ENCODE assay signal across 1 cellular context in the genomic region with DNA sequence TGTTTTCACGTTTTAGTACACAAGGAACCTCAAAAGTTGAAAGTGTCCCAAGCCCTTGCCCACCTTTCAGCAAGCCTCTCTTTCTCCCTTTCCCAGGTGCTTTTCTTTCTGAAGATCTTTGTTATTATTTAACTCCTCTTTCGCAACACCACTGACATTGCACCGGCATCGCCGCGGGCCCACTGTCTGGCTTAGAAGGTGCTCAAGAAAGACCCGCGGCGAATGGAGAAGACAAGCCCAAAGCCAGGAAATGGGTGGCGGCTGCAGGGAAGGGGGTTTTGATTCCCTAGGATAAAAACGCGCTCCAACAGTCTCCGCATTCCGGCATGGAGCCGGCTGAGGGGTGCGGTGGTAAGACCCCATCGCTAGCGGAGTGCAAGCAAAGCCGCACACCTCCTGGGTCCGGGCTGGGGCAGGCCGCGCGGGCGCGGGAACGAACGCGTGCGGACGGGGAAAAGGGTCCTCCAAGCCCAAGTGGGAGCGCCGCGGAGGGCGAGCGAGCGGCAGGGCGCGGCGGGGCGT.
A peak's percentile ranks its signal among the peaks of the same experiment; 100 is the strongest.
TF ChIP-seq lines count a peak whose summit lies in the region.

No MANE protein-coding gene starts in this region.

TF ChIP-seq in HEK293, 187 proteins besides CTCF, POLR2A, EP300 and RAD21 (continued from another document and continues in another):
- no peak for TF ChIP-seq BCL6B (tag by site-specific recombination; IDR thresholded peaks at IDR 0.05)
- TF ChIP-seq ZNF629 (tag by site-specific recombination; IDR thresholded peaks at IDR 0.05): no peak
- TF ChIP-seq ZNF624 (tag by site-specific recombination; IDR thresholded peaks at IDR 0.05): no peak
- TF ChIP-seq, protein P1, sequence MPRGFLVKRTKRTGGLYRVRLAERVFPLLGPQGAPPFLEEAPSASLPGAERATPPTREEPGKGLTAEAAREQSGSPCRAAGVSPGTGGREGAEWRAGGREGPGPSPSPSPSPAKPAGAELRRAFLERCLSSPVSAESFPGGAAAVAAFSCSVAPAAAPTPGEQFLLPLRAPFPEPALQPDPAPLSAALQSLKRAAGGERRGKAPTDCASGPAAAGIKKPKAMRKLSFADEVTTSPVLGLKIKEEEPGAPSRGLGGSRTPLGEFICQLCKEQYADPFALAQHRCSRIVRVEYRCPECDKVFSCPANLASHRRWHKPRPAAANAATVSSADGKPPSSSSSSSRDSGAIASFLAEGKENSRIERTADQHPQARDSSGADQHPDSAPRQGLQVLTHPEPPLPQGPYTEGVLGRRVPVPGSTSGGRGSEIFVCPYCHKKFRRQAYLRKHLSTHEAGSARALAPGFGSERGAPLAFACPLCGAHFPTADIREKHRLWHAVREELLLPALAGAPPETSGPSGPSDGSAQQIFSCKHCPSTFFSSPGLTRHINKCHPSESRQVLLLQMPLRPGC (tag by site-specific recombination; IDR thresholded peaks at IDR 0.05): no peak
- no peak for TF ChIP-seq SP7 (tag by site-specific recombination; IDR thresholded peaks at IDR 0.05)
- no peak for TF ChIP-seq ZNF221 (tag by site-specific recombination; IDR thresholded peaks at IDR 0.05; ENCODE audit: borderline replicate concordance)
- no peak for TF ChIP-seq ZNF660 (tag by site-specific recombination; IDR thresholded peaks at IDR 0.05)
- TF ChIP-seq, protein P2, sequence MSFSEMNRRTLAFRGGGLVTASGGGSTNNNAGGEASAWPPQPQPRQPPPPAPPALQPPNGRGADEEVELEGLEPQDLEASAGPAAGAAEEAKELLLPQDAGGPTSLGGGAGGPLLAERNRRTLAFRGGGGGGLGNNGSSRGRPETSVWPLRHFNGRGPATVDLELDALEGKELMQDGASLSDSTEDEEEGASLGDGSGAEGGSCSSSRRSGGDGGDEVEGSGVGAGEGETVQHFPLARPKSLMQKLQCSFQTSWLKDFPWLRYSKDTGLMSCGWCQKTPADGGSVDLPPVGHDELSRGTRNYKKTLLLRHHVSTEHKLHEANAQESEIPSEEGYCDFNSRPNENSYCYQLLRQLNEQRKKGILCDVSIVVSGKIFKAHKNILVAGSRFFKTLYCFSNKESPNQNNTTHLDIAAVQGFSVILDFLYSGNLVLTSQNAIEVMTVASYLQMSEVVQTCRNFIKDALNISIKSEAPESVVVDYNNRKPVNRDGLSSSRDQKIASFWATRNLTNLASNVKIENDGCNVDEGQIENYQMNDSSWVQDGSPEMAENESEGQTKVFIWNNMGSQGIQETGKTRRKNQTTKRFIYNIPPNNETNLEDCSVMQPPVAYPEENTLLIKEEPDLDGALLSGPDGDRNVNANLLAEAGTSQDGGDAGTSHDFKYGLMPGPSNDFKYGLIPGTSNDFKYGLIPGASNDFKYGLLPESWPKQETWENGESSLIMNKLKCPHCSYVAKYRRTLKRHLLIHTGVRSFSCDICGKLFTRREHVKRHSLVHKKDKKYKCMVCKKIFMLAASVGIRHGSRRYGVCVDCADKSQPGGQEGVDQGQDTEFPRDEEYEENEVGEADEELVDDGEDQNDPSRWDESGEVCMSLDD (tag by site-specific recombination; IDR thresholded peaks at IDR 0.05): peak; percentile 20; the same call in 1 of the 2 replicates
- TF ChIP-seq ZNF677 (tag by site-specific recombination; IDR thresholded peaks at IDR 0.05): no peak
- TF ChIP-seq ZBTB17 (tag by site-specific recombination; IDR thresholded peaks at IDR 0.05): no peak
- TF ChIP-seq SETDB1 (IDR thresholded peaks at IDR 0.05; ENCODE audit: insufficient read length, low read length): no peak
- no peak for TF ChIP-seq ZNF248 (tag by site-specific recombination; IDR thresholded peaks at IDR 0.05)
- TF ChIP-seq ZNF239 (tag by site-specific recombination; IDR thresholded peaks at IDR 0.05): no peak
- 0 out of 2 replicates have a peak, but pooled peaks have one; percentile 46 for TF ChIP-seq ZNF777 (tag by site-specific recombination; IDR thresholded peaks at IDR 0.05; ENCODE audit: borderline replicate concordance)
- peak; percentile 45 for TF ChIP-seq GLIS2 (tag by site-specific recombination; IDR thresholded peaks at IDR 0.05)
- no peak for TF ChIP-seq ZNF664 (tag by site-specific recombination; IDR thresholded peaks at IDR 0.05)
- no peak for TF ChIP-seq ZFP41 (tag by site-specific recombination; IDR thresholded peaks at IDR 0.05; ENCODE audit: borderline replicate concordance)
- no peak for TF ChIP-seq ZNF548 (tag by site-specific recombination; IDR thresholded peaks at IDR 0.05)
- TF ChIP-seq ZNF639 (tag by site-specific recombination; IDR thresholded peaks at IDR 0.05): no peak
- TF ChIP-seq ZNF423 (tag by site-specific recombination; IDR thresholded peaks at IDR 0.05): no peak
- no peak for TF ChIP-seq ZNF658 (tag by site-specific recombination; IDR thresholded peaks at IDR 0.05)
- TF ChIP-seq ZNF747 (tag by site-specific recombination; IDR thresholded peaks at IDR 0.05): no peak
- no peak for TF ChIP-seq ZNF610 (tag by site-specific recombination; IDR thresholded peaks at IDR 0.05; ENCODE audit: borderline replicate concordance)
- no peak for TF ChIP-seq ZNF2 (tag by site-specific recombination; IDR thresholded peaks at IDR 0.05)
- TF ChIP-seq RBAK (tag by site-specific recombination; IDR thresholded peaks at IDR 0.05): no peak
- no peak for TF ChIP-seq ZNF302 (tag by site-specific recombination; IDR thresholded peaks at IDR 0.05; ENCODE audit: low read depth)
- no peak for TF ChIP-seq BCL11B (tag by site-specific recombination; IDR thresholded peaks at IDR 0.05; ENCODE audit: low read depth)
- no peak for TF ChIP-seq AEBP2 (tag by site-specific recombination; IDR thresholded peaks at IDR 0.05; ENCODE audit: borderline replicate concordance)
- no peak for TF ChIP-seq ZNF621 (tag by site-specific recombination; IDR thresholded peaks at IDR 0.05)
- TF ChIP-seq FEZF1 (tag by site-specific recombination; IDR thresholded peaks at IDR 0.05): no peak
- no peak for TF ChIP-seq OVOL3 (tag by site-specific recombination; IDR thresholded peaks at IDR 0.05)
- TF ChIP-seq KLF16 (tag by site-specific recombination; IDR thresholded peaks at IDR 0.05): no peak
- TF ChIP-seq ZNF394 (tag by site-specific recombination; IDR thresholded peaks at IDR 0.05; ENCODE audit: borderline replicate concordance): no peak
- TF ChIP-seq, protein P3, sequence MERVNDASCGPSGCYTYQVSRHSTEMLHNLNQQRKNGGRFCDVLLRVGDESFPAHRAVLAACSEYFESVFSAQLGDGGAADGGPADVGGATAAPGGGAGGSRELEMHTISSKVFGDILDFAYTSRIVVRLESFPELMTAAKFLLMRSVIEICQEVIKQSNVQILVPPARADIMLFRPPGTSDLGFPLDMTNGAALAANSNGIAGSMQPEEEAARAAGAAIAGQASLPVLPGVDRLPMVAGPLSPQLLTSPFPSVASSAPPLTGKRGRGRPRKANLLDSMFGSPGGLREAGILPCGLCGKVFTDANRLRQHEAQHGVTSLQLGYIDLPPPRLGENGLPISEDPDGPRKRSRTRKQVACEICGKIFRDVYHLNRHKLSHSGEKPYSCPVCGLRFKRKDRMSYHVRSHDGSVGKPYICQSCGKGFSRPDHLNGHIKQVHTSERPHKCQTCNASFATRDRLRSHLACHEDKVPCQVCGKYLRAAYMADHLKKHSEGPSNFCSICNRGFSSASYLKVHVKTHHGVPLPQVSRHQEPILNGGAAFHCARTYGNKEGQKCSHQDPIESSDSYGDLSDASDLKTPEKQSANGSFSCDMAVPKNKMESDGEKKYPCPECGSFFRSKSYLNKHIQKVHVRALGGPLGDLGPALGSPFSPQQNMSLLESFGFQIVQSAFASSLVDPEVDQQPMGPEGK (tag by site-specific recombination; IDR thresholded peaks at IDR 0.05): no peak
- TF ChIP-seq, protein P4, sequence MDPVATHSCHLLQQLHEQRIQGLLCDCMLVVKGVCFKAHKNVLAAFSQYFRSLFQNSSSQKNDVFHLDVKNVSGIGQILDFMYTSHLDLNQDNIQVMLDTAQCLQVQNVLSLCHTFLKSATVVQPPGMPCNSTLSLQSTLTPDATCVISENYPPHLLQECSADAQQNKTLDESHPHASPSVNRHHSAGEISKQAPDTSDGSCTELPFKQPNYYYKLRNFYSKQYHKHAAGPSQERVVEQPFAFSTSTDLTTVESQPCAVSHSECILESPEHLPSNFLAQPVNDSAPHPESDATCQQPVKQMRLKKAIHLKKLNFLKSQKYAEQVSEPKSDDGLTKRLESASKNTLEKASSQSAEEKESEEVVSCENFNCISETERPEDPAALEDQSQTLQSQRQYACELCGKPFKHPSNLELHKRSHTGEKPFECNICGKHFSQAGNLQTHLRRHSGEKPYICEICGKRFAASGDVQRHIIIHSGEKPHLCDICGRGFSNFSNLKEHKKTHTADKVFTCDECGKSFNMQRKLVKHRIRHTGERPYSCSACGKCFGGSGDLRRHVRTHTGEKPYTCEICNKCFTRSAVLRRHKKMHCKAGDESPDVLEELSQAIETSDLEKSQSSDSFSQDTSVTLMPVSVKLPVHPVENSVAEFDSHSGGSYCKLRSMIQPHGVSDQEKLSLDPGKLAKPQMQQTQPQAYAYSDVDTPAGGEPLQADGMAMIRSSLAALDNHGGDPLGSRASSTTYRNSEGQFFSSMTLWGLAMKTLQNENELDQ (tag by site-specific recombination; IDR thresholded peaks at IDR 0.05; ENCODE audit: low read depth): no peak
- TF ChIP-seq ZNF138 (tag by site-specific recombination; IDR thresholded peaks at IDR 0.05; ENCODE audit: borderline replicate concordance): no peak
- no peak for TF ChIP-seq ZBTB44 (tag by site-specific recombination; IDR thresholded peaks at IDR 0.05)
- TF ChIP-seq, protein P5, sequence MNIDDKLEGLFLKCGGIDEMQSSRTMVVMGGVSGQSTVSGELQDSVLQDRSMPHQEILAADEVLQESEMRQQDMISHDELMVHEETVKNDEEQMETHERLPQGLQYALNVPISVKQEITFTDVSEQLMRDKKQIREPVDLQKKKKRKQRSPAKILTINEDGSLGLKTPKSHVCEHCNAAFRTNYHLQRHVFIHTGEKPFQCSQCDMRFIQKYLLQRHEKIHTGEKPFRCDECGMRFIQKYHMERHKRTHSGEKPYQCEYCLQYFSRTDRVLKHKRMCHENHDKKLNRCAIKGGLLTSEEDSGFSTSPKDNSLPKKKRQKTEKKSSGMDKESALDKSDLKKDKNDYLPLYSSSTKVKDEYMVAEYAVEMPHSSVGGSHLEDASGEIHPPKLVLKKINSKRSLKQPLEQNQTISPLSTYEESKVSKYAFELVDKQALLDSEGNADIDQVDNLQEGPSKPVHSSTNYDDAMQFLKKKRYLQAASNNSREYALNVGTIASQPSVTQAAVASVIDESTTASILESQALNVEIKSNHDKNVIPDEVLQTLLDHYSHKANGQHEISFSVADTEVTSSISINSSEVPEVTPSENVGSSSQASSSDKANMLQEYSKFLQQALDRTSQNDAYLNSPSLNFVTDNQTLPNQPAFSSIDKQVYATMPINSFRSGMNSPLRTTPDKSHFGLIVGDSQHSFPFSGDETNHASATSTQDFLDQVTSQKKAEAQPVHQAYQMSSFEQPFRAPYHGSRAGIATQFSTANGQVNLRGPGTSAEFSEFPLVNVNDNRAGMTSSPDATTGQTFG (tag by site-specific recombination; IDR thresholded peaks at IDR 0.05; ENCODE audit: borderline replicate concordance): no peak
- no peak for TF ChIP-seq ZNF768 (tag by site-specific recombination; IDR thresholded peaks at IDR 0.05)
- no peak for TF ChIP-seq ZBTB1 (tag by site-specific recombination; IDR thresholded peaks at IDR 0.05)
- TF ChIP-seq PRDM6 (tag by site-specific recombination; IDR thresholded peaks at IDR 0.05): no peak
